8 cellular contexts compared by ENCODE assay signal in genomic region chr6:20401403-20402180, GRCh38. TPM values are rescaled to one million over a fixed set of nuclear protein-coding genes. Genes with fewer than 3 reads are reported as not detected.
A peak's percentile ranks its signal among the peaks of the same experiment; 100 is the strongest.
DNase-seq lines count a peak whose midpoint lies in the region; ATAC-seq and TF ChIP-seq lines count a peak whose summit lies in the region.

Gene E2F3 (plus strand): TSS chr6:20401879. CDS start chr6:20402233, 354 bp downstream.

- peak; percentile 99 for DNase-seq in DMS153 treated with DMSO at 0.1 percent for 48 hours (lab: John Stamatoyannopoulos, UW; ENCODE audit: unreplicated experiment)
- DNase-seq in KBM-7: peak; percentile 100
- DNase-seq in activated T-cell treated with anti-CD3 and anti-CD28 coated beads, Interleukin-2, amount 50 U/mL, for 24 hours: peak; percentile 97
- peak; percentile 100 for DNase-seq in erythroblast (lab: John Stamatoyannopoulos, UW)
- DNase-seq in stimulated activated CD8-positive, alpha-beta memory T cell treated with anti-CD3 and anti-CD28 coated beads, Interleukin-4, amount 100 ng/mL, for 48 hours: peak; percentile 99

- peak; percentile 87 for ATAC-seq in GM21717 (IDR thresholded peaks at IDR 0.05; ENCODE audit: unreplicated experiment)

- H3K4me1 Mint-ChIP-seq in activated T-cell treated with anti-CD3 and anti-CD28 coated beads, Interleukin-2, amount 50 U/mL, for 24 hours (ENCODE audit: low read depth): peaks cover 32% of the 10 kb centered on the region

- peak within 1 kb of the TSS; percentile 69 to 83 for H3K9ac ChIP-seq in mucosa of rectum (ENCODE audit: low read depth in 1 of 2, low read length in 2 of 2)

- H3K4me3 Mint-ChIP-seq in activated T-cell treated with anti-CD3 and anti-CD28 coated beads, Interleukin-2, amount 50 U/mL, for 24 hours: peak within 1 kb of the TSS; percentile 99

- H3K27me3 Mint-ChIP-seq in activated T-cell treated with anti-CD3 and anti-CD28 coated beads, Interleukin-2, amount 50 U/mL, for 24 hours: no peaks in the 10 kb centered on the region

- H3K9me3 Mint-ChIP-seq in activated T-cell treated with anti-CD3 and anti-CD28 coated beads, Interleukin-2, amount 50 U/mL, for 24 hours: no peaks in the 10 kb centered on the region

- no peaks in the 10 kb centered on the region for H3K9me3 ChIP-seq in mucosa of rectum (ENCODE audit: control insufficient read depth in 2 of 2, low read length in 2 of 2)

- peak within 1 kb of the TSS; percentile 81 to 86 for H3K27ac ChIP-seq in mucosa of rectum (ENCODE audit: low read depth in 2 of 2, low read length in 2 of 2)

- no peaks in the 10 kb centered on the region for H3K36me3 ChIP-seq in mucosa of rectum (ENCODE audit: control insufficient read depth in 2 of 2, insufficient read depth in 2 of 2, low read length in 2 of 2)

- peak within 1 kb of the TSS; percentile 81 to 88 for H3K4me3 ChIP-seq in mucosa of rectum (ENCODE audit: low read length in 2 of 2)

- H3K27me3 ChIP-seq in mucosa of rectum (ENCODE audit: control insufficient read depth in 2 of 2, insufficient read depth in 2 of 2, low read length in 2 of 2): no peaks in the 10 kb centered on the region

- H3K36me3 Mint-ChIP-seq in activated T-cell treated with anti-CD3 and anti-CD28 coated beads, Interleukin-2, amount 50 U/mL, for 24 hours (ENCODE audit: low read depth): peaks cover 35% of the 10 kb centered on the region

- H3K4me1 ChIP-seq in mucosa of rectum (ENCODE audit: control insufficient read depth in 2 of 2, insufficient read depth in 2 of 2, low read length in 2 of 2): peaks cover 0 to 12% of the 10 kb centered on the region in 2 donors

- TF ChIP-seq POLR2A in erythroblast (IDR thresholded peaks at IDR 0.05; ENCODE audit: low read length): peak; percentile 93

- H3K27ac Mint-ChIP-seq in activated T-cell treated with anti-CD3 and anti-CD28 coated beads, Interleukin-2, amount 50 U/mL, for 24 hours: peak within 1 kb of the TSS; percentile 99

- in situ Hi-C loops in KBM-7 (cut with MboI; ENCODE audit: low pct_unique_long_range_greater_than_20kb, low sequenced_read_pairs): no loop called here

TF ChIP-seq in PFSK-1, 5 proteins besides CTCF, POLR2A, EP300 and RAD21:
- no peak for TF ChIP-seq FOXP2 (optimal IDR thresholded peaks at IDR 0.05; ENCODE audit: borderline replicate concordance, extremely low read depth, extremely low read length, insufficient read depth)
- peak; percentile 93 for TF ChIP-seq POLR2AphosphoS5 (IDR thresholded peaks at IDR 0.05; ENCODE audit: low read depth, low read length)
- peak in 1 of 2 experiments; percentile 71; a peak in 2 of 4 replicates for TF ChIP-seq REST (IDR thresholded peaks at IDR 0.05; ENCODE audit: insufficient read depth in 1 of 2, low read depth in 2 of 2, low read length in 2 of 2)
- TF ChIP-seq TAF1 (IDR thresholded peaks at IDR 0.05; ENCODE audit: borderline replicate concordance, insufficient read depth, low read length): peak; percentile 90
- TF ChIP-seq SIN3A (IDR thresholded peaks at IDR 0.05; ENCODE audit: borderline replicate concordance, insufficient read depth, low read length): peak; percentile 99

RNA-seq across cellular contexts. Expression of gene E2F3, which starts in this region (rescaled TPM):
- polyA plus RNA-seq in PFSK-1 (2012; ENCODE audit: insufficient read length, low read depth): 11.1 TPM

Comparison
In these comparisons a context has a peak if more than half of its experiments do, and no peak if none do; other contexts are left out.
1. Peak in every context shown above with its lines: DNase-seq, ATAC-seq, H3K4me3 ChIP-seq and H3K27ac ChIP-seq.